ENCODE assay signal across 26 cellular contexts in the genomic region with DNA sequence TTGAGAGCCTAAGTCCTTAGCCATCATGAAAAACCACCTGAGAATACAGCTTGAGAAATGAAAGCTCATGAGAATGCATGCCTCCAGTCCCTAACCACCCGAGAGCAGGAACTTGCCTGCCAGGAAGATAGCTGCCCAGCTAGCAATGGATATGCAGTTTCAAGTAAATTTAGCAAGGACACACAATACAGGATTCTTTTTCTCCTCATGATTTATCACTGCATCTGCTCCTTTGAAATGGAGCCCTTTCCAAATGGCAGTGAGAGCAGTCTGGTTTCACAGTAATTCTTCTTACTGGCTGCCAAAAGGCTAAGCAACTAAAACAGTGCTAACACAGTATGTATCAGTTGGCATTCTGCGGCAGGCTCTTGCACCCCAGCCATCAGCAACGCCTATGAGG.
DNase-seq lines count a peak whose midpoint lies in the region; ATAC-seq and TF ChIP-seq lines count a peak whose summit lies in the region.
"Had no signal": no experiment of that assay in that cellular context is flagged by ENCODE, and none has a peak within 500 bp of the region (broad histone marks: within the 10 kb centered on the region; RNA-seq: fewer than 3 reads in every experiment).

No MANE protein-coding gene starts in this region.

- POLR2A ChIA-PET in CD8-positive, alpha-beta T cell (lab: Charles Lee) = no interaction called here

- peak overlapping the region; percentile 97 for H3K27ac ChIP-seq in cardiac muscle cell
- no peak overlapping the region for H3K27ac ChIP-seq in CD8-positive, alpha-beta T cell (ENCODE audit: low read depth, low read length)
- H3K27ac ChIP-seq: prostate gland, upper lobe of right lung had no signal

- H3K4me3 Mint-ChIP-seq in mesothelial cell of epicardium = no peak overlapping the region
- no peak overlapping the region for H3K4me3 Mint-ChIP-seq in CD8-positive, alpha-beta T cell
- H3K4me3 Mint-ChIP-seq: activated CD4-positive, alpha-beta T cell treated with anti-CD3 and anti-CD28 coated beads, Interleukin-2, amount 10 ng/mL, durations not matched to agents 24 days and 14 days; activated naive CD8-positive, alpha-beta T cell; activated T-helper 17 cell treated with anti-CD3 and anti-CD28 coated beads, Interleukin-2, amount 50 U/mL, for 72 hours; nephron progenitor cell; stimulated activated naive CD8-positive, alpha-beta T cell treated with anti-CD3 and anti-CD28 coated beads, Interleukin-15, amount 100 ng/mL, for 72 hours had no signal

- peaks cover 46% of the 10 kb centered on the region for H3K4me1 Mint-ChIP-seq in mesothelial cell of epicardium
- no peaks in the 10 kb centered on the region for H3K4me1 Mint-ChIP-seq in CD8-positive, alpha-beta T cell (ENCODE audit: low read depth)
- H3K4me1 Mint-ChIP-seq: activated CD4-positive, alpha-beta T cell treated with anti-CD3 and anti-CD28 coated beads, Interleukin-2, amount 10 ng/mL, durations not matched to agents 24 days and 14 days; stimulated activated naive CD8-positive, alpha-beta T cell treated with anti-CD3 and anti-CD28 coated beads, Interleukin-15, amount 100 ng/mL, for 72 hours had no signal

- H3K4me3 ChIP-seq in cardiac muscle cell = no peak overlapping the region
- no peak overlapping the region for H3K4me3 ChIP-seq in CD8-positive, alpha-beta T cell (ENCODE audit: low read depth, low read length)
- H3K4me3 ChIP-seq: prostate gland, spleen, upper lobe of right lung had no signal

- H3K9me3 ChIP-seq in cardiac muscle cell (ENCODE audit: low read depth) = no peaks in the 10 kb centered on the region
- no peaks in the 10 kb centered on the region for H3K9me3 ChIP-seq in CD8-positive, alpha-beta T cell (ENCODE audit: low read length)
- H3K9me3 ChIP-seq: prostate gland, spleen, upper lobe of right lung had no signal

- H3K27ac Mint-ChIP-seq in mesothelial cell of epicardium = peak overlapping the region; percentile 32
- H3K27ac Mint-ChIP-seq in CD8-positive, alpha-beta T cell = no peak overlapping the region
- H3K27ac Mint-ChIP-seq: activated CD4-positive, alpha-beta T cell treated with anti-CD3 and anti-CD28 coated beads, Interleukin-2, amount 10 ng/mL, durations not matched to agents 24 days and 14 days; activated naive CD8-positive, alpha-beta T cell; activated T-helper 17 cell treated with anti-CD3 and anti-CD28 coated beads, Interleukin-2, amount 50 U/mL, for 72 hours; nephron progenitor cell; stimulated activated naive CD8-positive, alpha-beta T cell treated with anti-CD3 and anti-CD28 coated beads, Interleukin-15, amount 100 ng/mL, for 72 hours had no signal

- peaks cover 91% of the 10 kb centered on the region for H3K4me1 ChIP-seq in cardiac muscle cell (ENCODE audit: low read depth)
- no peaks in the 10 kb centered on the region for H3K4me1 ChIP-seq in CD8-positive, alpha-beta T cell (ENCODE audit: insufficient read depth, low read length)

- H3K9me3 Mint-ChIP-seq in mesothelial cell of epicardium = no peaks in the 10 kb centered on the region
- H3K9me3 Mint-ChIP-seq in CD8-positive, alpha-beta T cell = no peaks in the 10 kb centered on the region
- H3K9me3 Mint-ChIP-seq: activated CD4-positive, alpha-beta T cell treated with anti-CD3 and anti-CD28 coated beads, Interleukin-2, amount 10 ng/mL, durations not matched to agents 24 days and 14 days; activated T-helper 17 cell treated with anti-CD3 and anti-CD28 coated beads, Interleukin-2, amount 50 U/mL, for 72 hours; nephron progenitor cell; stimulated activated naive CD8-positive, alpha-beta T cell treated with anti-CD3 and anti-CD28 coated beads, Interleukin-15, amount 100 ng/mL, for 72 hours had no signal

- no peaks in the 10 kb centered on the region for H3K36me3 ChIP-seq in cardiac muscle cell
- H3K36me3 ChIP-seq in CD8-positive, alpha-beta T cell (ENCODE audit: insufficient read depth, low read length) = no peaks in the 10 kb centered on the region
- H3K36me3 ChIP-seq: prostate gland, upper lobe of right lung had no signal

- H3K27me3 ChIP-seq in cardiac muscle cell = no peaks in the 10 kb centered on the region
- no peaks in the 10 kb centered on the region for H3K27me3 ChIP-seq in CD8-positive, alpha-beta T cell (ENCODE audit: insufficient read depth, low read length)
- H3K27me3 ChIP-seq: spleen, upper lobe of right lung had no signal

- H3K36me3 Mint-ChIP-seq in mesothelial cell of epicardium = no peaks in the 10 kb centered on the region
- no peaks in the 10 kb centered on the region for H3K36me3 Mint-ChIP-seq in CD8-positive, alpha-beta T cell
- H3K36me3 Mint-ChIP-seq: activated naive CD8-positive, alpha-beta T cell had no signal

- no peaks in the 10 kb centered on the region for H3K27me3 Mint-ChIP-seq in mesothelial cell of epicardium (ENCODE audit: low read depth)
- H3K27me3 Mint-ChIP-seq in CD8-positive, alpha-beta T cell (ENCODE audit: low read depth) = no peaks in the 10 kb centered on the region
- H3K27me3 Mint-ChIP-seq: activated CD4-positive, alpha-beta T cell treated with anti-CD3 and anti-CD28 coated beads, Interleukin-2, amount 10 ng/mL, durations not matched to agents 24 days and 14 days; activated naive CD8-positive, alpha-beta T cell; activated T-helper 17 cell treated with anti-CD3 and anti-CD28 coated beads, Interleukin-2, amount 50 U/mL, for 72 hours; stimulated activated naive CD8-positive, alpha-beta T cell treated with anti-CD3 and anti-CD28 coated beads, Interleukin-15, amount 100 ng/mL, for 72 hours had no signal

- no peak for TF ChIP-seq CTCF in cardiac muscle cell (IDR thresholded peaks at IDR 0.05; ENCODE audit: low read depth, low read length)
- TF ChIP-seq CTCF in mesothelial cell of epicardium (IDR thresholded peaks at IDR 0.05; ENCODE audit: unreplicated experiment) = no peak
- TF ChIP-seq CTCF in CD8-positive, alpha-beta T cell (IDR thresholded peaks at IDR 0.05) = no peak

- intact Hi-C loops in cardiac septum (cut with DNase I) = no loop called here
- intact Hi-C loops in CD8-positive, alpha-beta T cell (cut with DNase I, micrococcal nuclease) = loop anchor here in 1 of 2 experiments (10.0 kb wide), 2 partner anchors 100 to 110 kb away; no protein-coding TSS in a partner anchor

- ATAC-seq in SK-N-SH treated with all-trans-retinoic acid at 6 μM for 48 hours = no peak
- no peak for ATAC-seq in CD8-positive, alpha-beta T cell
- ATAC-seq: activated T-helper 17 cell treated with anti-CD3 and anti-CD28 coated beads, Interleukin-2, amount 50 U/mL, for 72 hours; HCT116; PC-3; stimulated activated naive CD8-positive, alpha-beta T cell treated with anti-CD3 and anti-CD28 coated beads, Interleukin-15, amount 100 ng/mL, for 72 hours; upper lobe of right lung had no signal

- DNase-seq in cardiac muscle cell (ENCODE audit: low read depth in 1 of 2, low spot score in 1 of 2) (no peak), cardiac septum (ENCODE audit: low spot score) (no peak), cerebellar cortex (ENCODE audit: low spot score) (peak; percentile 86), mesothelial cell of epicardium (ENCODE audit: low spot score in 2 of 2, unreplicated experiment in 2 of 2) (no peak), superior temporal gyrus (ENCODE audit: extremely low spot score) (peak; percentile 83), D341Med (ENCODE audit: low spot score) (no peak)
- DNase-seq in CD8-positive, alpha-beta T cell = no peak
- DNase-seq: 8988T; activated CD4-positive, alpha-beta T cell treated with anti-CD3 and anti-CD28 coated beads, Interleukin-2, amount 10 ng/mL, durations not matched to agents 24 days and 14 days; cortex of kidney; EL; islet precursor cell; mesendoderm; NCI-H1105; NCI-H526 treated with DMSO at 0.1 percent for 48 hours; nephron progenitor cell; PC-3; spleen; stimulated activated CD4-positive, alpha-beta T cell treated with anti-CD3 and anti-CD28 coated beads, Interleukin-4, amount 100 ng/mL, for 4 hours; stimulated activated naive CD8-positive, alpha-beta T cell treated with anti-CD3 and anti-CD28 coated beads, Interleukin-15, amount 100 ng/mL, for 72 hours; upper lobe of right lung had no signal

- CTCF ChIA-PET in CD8-positive, alpha-beta T cell (lab: Charles Lee) = no interaction called here

TF ChIP-seq in SK-N-SH treated with all-trans-retinoic acid at 6 μM for 48 hours, 23 proteins besides CTCF, POLR2A, EP300 and RAD21 (continues in another document):
- TF ChIP-seq ZFP30 (CRISPR knock-in tag; IDR thresholded peaks at IDR 0.05) (no peak), ARNTL (CRISPR knock-in tag; IDR thresholded peaks at IDR 0.05; ENCODE audit: borderline replicate concordance, low read depth) (no peak), TOX (CRISPR knock-in tag; IDR thresholded peaks at IDR 0.05; ENCODE audit: borderline replicate concordance) (no peak), CSDC2 (CRISPR knock-in tag; IDR thresholded peaks at IDR 0.05) (no peak), BACH2 (CRISPR knock-in tag; IDR thresholded peaks at IDR 0.05; ENCODE audit: borderline replicate concordance) (no peak)
- TF ChIP-seq, protein P1, sequence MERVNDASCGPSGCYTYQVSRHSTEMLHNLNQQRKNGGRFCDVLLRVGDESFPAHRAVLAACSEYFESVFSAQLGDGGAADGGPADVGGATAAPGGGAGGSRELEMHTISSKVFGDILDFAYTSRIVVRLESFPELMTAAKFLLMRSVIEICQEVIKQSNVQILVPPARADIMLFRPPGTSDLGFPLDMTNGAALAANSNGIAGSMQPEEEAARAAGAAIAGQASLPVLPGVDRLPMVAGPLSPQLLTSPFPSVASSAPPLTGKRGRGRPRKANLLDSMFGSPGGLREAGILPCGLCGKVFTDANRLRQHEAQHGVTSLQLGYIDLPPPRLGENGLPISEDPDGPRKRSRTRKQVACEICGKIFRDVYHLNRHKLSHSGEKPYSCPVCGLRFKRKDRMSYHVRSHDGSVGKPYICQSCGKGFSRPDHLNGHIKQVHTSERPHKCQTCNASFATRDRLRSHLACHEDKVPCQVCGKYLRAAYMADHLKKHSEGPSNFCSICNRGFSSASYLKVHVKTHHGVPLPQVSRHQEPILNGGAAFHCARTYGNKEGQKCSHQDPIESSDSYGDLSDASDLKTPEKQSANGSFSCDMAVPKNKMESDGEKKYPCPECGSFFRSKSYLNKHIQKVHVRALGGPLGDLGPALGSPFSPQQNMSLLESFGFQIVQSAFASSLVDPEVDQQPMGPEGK (CRISPR knock-in tag; IDR thresholded peaks at IDR 0.05; ENCODE audit: borderline replicate concordance) = no peak
- TF ChIP-seq, protein P2, sequence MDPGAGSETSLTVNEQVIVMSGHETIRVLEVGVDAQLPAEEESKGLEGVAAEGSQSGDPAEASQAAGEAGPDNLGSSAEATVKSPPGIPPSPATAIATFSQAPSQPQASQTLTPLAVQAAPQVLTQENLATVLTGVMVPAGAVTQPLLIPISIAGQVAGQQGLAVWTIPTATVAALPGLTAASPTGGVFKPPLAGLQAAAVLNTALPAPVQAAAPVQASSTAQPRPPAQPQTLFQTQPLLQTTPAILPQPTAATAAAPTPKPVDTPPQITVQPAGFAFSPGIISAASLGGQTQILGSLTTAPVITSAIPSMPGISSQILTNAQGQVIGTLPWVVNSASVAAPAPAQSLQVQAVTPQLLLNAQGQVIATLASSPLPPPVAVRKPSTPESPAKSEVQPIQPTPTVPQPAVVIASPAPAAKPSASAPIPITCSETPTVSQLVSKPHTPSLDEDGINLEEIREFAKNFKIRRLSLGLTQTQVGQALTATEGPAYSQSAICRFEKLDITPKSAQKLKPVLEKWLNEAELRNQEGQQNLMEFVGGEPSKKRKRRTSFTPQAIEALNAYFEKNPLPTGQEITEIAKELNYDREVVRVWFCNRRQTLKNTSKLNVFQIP (CRISPR knock-in tag; IDR thresholded peaks at IDR 0.05; ENCODE audit: borderline replicate concordance, low read depth) = no peak

Comparison
In these comparisons a context has a peak if more than half of its experiments do, and no peak if none do; other contexts are left out.
1. DNase-seq: peak in cerebellar cortex (single experiment) and superior temporal gyrus (single experiment); none in cardiac muscle cell (0 of 2), cardiac septum (single experiment), mesothelial cell of epicardium (0 of 2), D341Med (single experiment) and CD8-positive, alpha-beta T cell (0 of 7).